ENCODE assay signal across 8 cellular contexts in genomic region chr2:182077451-182078142, GRCh38.
A peak's percentile ranks its signal among the peaks of the same experiment; 100 is the strongest.
DNase-seq lines count a peak whose midpoint lies in the region; ATAC-seq and TF ChIP-seq lines count a peak whose summit lies in the region.

No MANE protein-coding gene starts in this region.

- TF ChIP-seq CTCF in Loucy (conservative IDR thresholded peaks at IDR 0.05; ENCODE audit: low read length) (peak; percentile 80), coronary artery (IDR thresholded peaks at IDR 0.05) (peak; percentile 38), lung (IDR thresholded peaks at IDR 0.05; ENCODE audit: control extremely low read depth, extremely low read depth) (peak; percentile 19)

- H3K27me3 ChIP-seq in Loucy (ENCODE audit: insufficient read depth, low read length, poor library complexity, severe bottlenecking) (no peaks in the 10 kb centered on the region), lung (ENCODE audit: control insufficient read depth, insufficient read depth) (no peaks in the 10 kb centered on the region), aorta (ENCODE audit: control insufficient read depth in 1 of 2, insufficient read depth in 2 of 2, low read length in 1 of 2) (no peaks in the 10 kb centered on the region)

- intact Hi-C loops in aorta (cut with DNase I) = loop anchor here (2.0 to 10.0 kb wide), 3 partner anchors 123 to 335 kb away; partner anchors contain the start of gene ITPRID2 (in 1 of the 2)

- H3K36me3 ChIP-seq in Loucy (ENCODE audit: insufficient read depth, low read length) (no peaks in the 10 kb centered on the region), lung (ENCODE audit: control insufficient read depth in 2 of 2, insufficient read depth in 2 of 2, low read length in 2 of 2) (no peaks in the 10 kb centered on the region), aorta (ENCODE audit: control insufficient read depth in 1 of 2, insufficient read depth in 2 of 2, low read length in 1 of 2) (no peaks in the 10 kb centered on the region)

- DNase-seq in ELR (ENCODE audit: low read depth) (peak; percentile 91), OCI-M2 (lab: John Stamatoyannopoulos, UW; ENCODE audit: unreplicated experiment) (peak; percentile 49), coronary artery (ENCODE audit: low spot score) (no peak), lung (ENCODE audit: low spot score) (peak; percentile 52), aorta (no peak), cerebellar nuclear complex (lab: John Stamatoyannopoulos, UW) (no peak)

- H4K20me1 ChIP-seq in Loucy (ENCODE audit: insufficient read depth, low read length, poor library complexity, severe bottlenecking) = no peaks in the 10 kb centered on the region

- no peak overlapping the region for H2AFZ ChIP-seq in Loucy (ENCODE audit: low read length)

- H3K4me1 ChIP-seq in Loucy (ENCODE audit: insufficient read depth, low read length, poor library complexity, severe bottlenecking) (peaks cover 8% of the 10 kb centered on the region), lung (ENCODE audit: control insufficient read depth in 2 of 2, insufficient read depth in 2 of 2, low read length in 2 of 2) (no peaks in the 10 kb centered on the region), aorta (ENCODE audit: control insufficient read depth in 1 of 2, insufficient read depth in 2 of 2, low read length in 2 of 2) (no peaks in the 10 kb centered on the region)

- ATAC-seq in GM21786 (IDR thresholded peaks at IDR 0.05; ENCODE audit: unreplicated experiment) (peak; percentile 69), lung (ENCODE audit: insufficient read depth, low FRiP score) (peak; percentile 84), aorta (ENCODE audit: low FRiP score) (peak; percentile 89)

- H3K9me3 ChIP-seq in Loucy (ENCODE audit: insufficient read depth, low read depth, low read length) = no peaks in the 10 kb centered on the region
- no peaks in the 10 kb centered on the region for H3K9me3 ChIP-seq in lung (ENCODE audit: control insufficient read depth in 2 of 2, insufficient read depth in 1 of 2, low read length in 1 of 2)
- H3K9me3 ChIP-seq in aorta (ENCODE audit: control insufficient read depth, low read length) = no peaks in the 10 kb centered on the region

- H3K4me2 ChIP-seq in Loucy (ENCODE audit: low read depth, low read length, poor library complexity, severe bottlenecking) = no peak overlapping the region

- H3K79me2 ChIP-seq in Loucy (ENCODE audit: insufficient read depth, low read length) = no peaks in the 10 kb centered on the region

- 59 to 67% methylated on average over 11 of the region's 11 CpGs for WGBS in lung, 2 donors
- WGBS in aorta, 2 donors = 48 to 55% methylated on average over 11 of the region's 11 CpGs

- H3K27ac ChIP-seq in coronary artery (no peak overlapping the region), lung (ENCODE audit: low read depth in 1 of 2, low read length in 1 of 2) (no peak overlapping the region), aorta (ENCODE audit: low read depth in 1 of 2, low read length in 2 of 2) (no peak overlapping the region)

- H3K4me3 ChIP-seq in Loucy (ENCODE audit: low read length, poor library complexity, severe bottlenecking) (no peak overlapping the region), coronary artery (no peak overlapping the region), lung (no peak overlapping the region), aorta (ENCODE audit: low read length in 2 of 2) (no peak overlapping the region)

- no peak overlapping the region for H3K9ac ChIP-seq in Loucy (ENCODE audit: low read depth, low read length, poor library complexity, severe bottlenecking)

- H3F3A ChIP-seq in Loucy (ENCODE audit: low read depth) = no peaks in the 10 kb centered on the region

- H3K9me2 ChIP-seq in Loucy (replicated peaks; ENCODE audit: low read depth, low read length) = no peaks in the 10 kb centered on the region

Comparison
In these comparisons a context has a peak if more than half of its experiments do, and no peak if none do; other contexts are left out.
1. DNase-seq: peak in ELR (single experiment), OCI-M2 (single experiment) and lung (single experiment); none in coronary artery (single experiment), aorta (0 of 2) and cerebellar nuclear complex (0 of 2).
2. CTCF ChIP-seq: peak in every context shown above with its lines; median percentile 80 in Loucy; 38 in coronary artery; 19 in lung.
3. Peak in every context shown above with its lines, with median percentiles within 50 percentile points of each other: ATAC-seq.